20 cellular contexts compared by ENCODE assay signal in genomic region chr7:73702226-73702625, GRCh38. TPM values are rescaled to one million over a fixed set of nuclear protein-coding genes. Genes with fewer than 3 reads are reported as not detected.
DNase-seq lines count a peak whose midpoint lies in the region; ATAC-seq and TF ChIP-seq lines count a peak whose summit lies in the region.
"Had no signal": no experiment of that assay in that cellular context is flagged by ENCODE, and none has a peak within 500 bp of the region (broad histone marks: within the 10 kb centered on the region; RNA-seq: fewer than 3 reads in every experiment).

No MANE protein-coding gene starts in this region.

- H3K4me1 Mint-ChIP-seq in MCF 10A (ENCODE audit: insufficient read depth, unreplicated experiment) (peaks cover 20% of the 10 kb centered on the region), WTC11 (peaks cover 15% of the 10 kb centered on the region)

- H3K4me3 Mint-ChIP-seq in MCF 10A (ENCODE audit: unreplicated experiment): no peak overlapping the region
- H3K4me3 Mint-ChIP-seq in WTC11: no peak overlapping the region
- H3K4me3 Mint-ChIP-seq: activated CD4-positive, alpha-beta T cell treated with anti-CD3 and anti-CD28 coated beads for 36 hours; activated T-cell treated with anti-CD3 and anti-CD28 coated beads, Interleukin-2, amount 50 U/mL, for 4 hours; stimulated activated naive CD8-positive, alpha-beta T cell treated with anti-CD3 and anti-CD28 coated beads, Interleukin-15, Interleukin-2, amounts not matched to agents 100 ng/mL and 50 ng/mL, for 24 hours had no signal

- no peak overlapping the region for H3K4me3 ChIP-seq in breast epithelium
- H3K4me3 ChIP-seq in left lung: no peak overlapping the region
- H3K4me3 ChIP-seq: thoracic aorta, vagina had no signal

- peak overlapping the region; percentile 7 for H3K27ac Mint-ChIP-seq in MCF 10A (ENCODE audit: low read depth, unreplicated experiment)
- peak overlapping the region; percentile 41; the same call in 1 of the 2 replicates for H3K27ac Mint-ChIP-seq in WTC11
- H3K27ac Mint-ChIP-seq: activated CD4-positive, alpha-beta T cell treated with anti-CD3 and anti-CD28 coated beads for 36 hours; stimulated activated naive CD8-positive, alpha-beta T cell treated with anti-CD3 and anti-CD28 coated beads, Interleukin-15, Interleukin-2, amounts not matched to agents 100 ng/mL and 50 ng/mL, for 24 hours had no signal

- DNase-seq in MCF 10A (ENCODE audit: unreplicated experiment) (peak; percentile 20), breast epithelium (ENCODE audit: low spot score in 2 of 2) (no peak), WTC11 (ENCODE audit: low spot score) (no peak), left lung (no peak), DMS53 (lab: John Stamatoyannopoulos, UW) (no peak), DMS 273 (lab: John Stamatoyannopoulos, UW; ENCODE audit: unreplicated experiment) (no peak)
- DNase-seq: activated CD4-positive, alpha-beta T cell treated with anti-CD3 and anti-CD28 coated beads for 36 hours; activated T-cell treated with anti-CD3 and anti-CD28 coated beads, Interleukin-2, amount 50 U/mL, for 4 hours; amniotic stem cell; effector memory CD4-positive, alpha-beta T cell; foreskin melanocyte; Karpas-422; NCI-H446 treated with DMSO at 0.1 percent for 48 hours; T-helper 2 cell had no signal

- H3K9me3 Mint-ChIP-seq in MCF 10A (ENCODE audit: unreplicated experiment) (no peaks in the 10 kb centered on the region), WTC11 (no peaks in the 10 kb centered on the region)
- H3K9me3 Mint-ChIP-seq: activated T-cell treated with anti-CD3 and anti-CD28 coated beads, Interleukin-2, amount 50 U/mL, for 4 hours; stimulated activated naive CD8-positive, alpha-beta T cell treated with anti-CD3 and anti-CD28 coated beads, Interleukin-15, Interleukin-2, amounts not matched to agents 100 ng/mL and 50 ng/mL, for 24 hours had no signal

- intact Hi-C loops in MCF 10A (cut with micrococcal nuclease) (no loop called here), breast epithelium (cut with DNase I; ENCODE audit: low total_unique reads) (no loop called here), left lung (cut with DNase I) (no loop called here)

- H3K27me3 ChIP-seq in breast epithelium: no peaks in the 10 kb centered on the region
- H3K27me3 ChIP-seq in left lung: peaks cover 0 to 43% of the 10 kb centered on the region in 2 donors
- H3K27me3 ChIP-seq: vagina had no signal

- CTCF ChIA-PET in MCF 10A (lab: Yijun Ruan, JAX) (interaction anchor here (0.6 to 2.8 kb wide), 6 partner anchors 9 to 235 kb away, joined by 3 to 14 read pairs (median 4); no protein-coding TSS in a partner anchor), WTC11 (lab: Charles Lee) (interaction anchor here (0.6 to 8.0 kb wide), 10 partner anchors 9 to 96 kb away, joined by 3 to 61 read pairs (median 8); partner anchors contain the start of gene VPS37D)

- no peak overlapping the region for H3K27ac ChIP-seq in breast epithelium
- H3K27ac ChIP-seq in left lung: no peak overlapping the region
- H3K27ac ChIP-seq: thoracic aorta, vagina had no signal

- POLR2A ChIA-PET in MCF 10A (lab: Yijun Ruan, JAX): interaction anchor here (0.6 to 0.9 kb wide), 2 partner anchors 12 to 36 kb away, joined by 3 read pairs; partner anchors contain the start of gene ABHD11
- POLR2A ChIA-PET in WTC11 (lab: Charles Lee): interaction anchor here (0.6 to 1.1 kb wide), 3 partner anchors 10 to 153 kb away, joined by 3 to 5 read pairs (median 3); no protein-coding TSS in a partner anchor

- ATAC-seq in WTC11: no peak
- peak; percentile 2 for ATAC-seq in left lung
- ATAC-seq in HG02763 (IDR thresholded peaks at IDR 0.05; ENCODE audit: unreplicated experiment): no peak
- no peak for ATAC-seq in GM21447 (IDR thresholded peaks at IDR 0.05; ENCODE audit: unreplicated experiment)
- ATAC-seq: activated CD4-positive, alpha-beta T cell treated with anti-CD3 and anti-CD28 coated beads for 36 hours; activated T-cell treated with anti-CD3 and anti-CD28 coated beads, Interleukin-2, amount 50 U/mL, for 4 hours; esophagus mucosa had no signal

- no peaks in the 10 kb centered on the region for H3K27me3 Mint-ChIP-seq in MCF 10A (ENCODE audit: insufficient read depth, unreplicated experiment)
- no peaks in the 10 kb centered on the region for H3K27me3 Mint-ChIP-seq in WTC11 (ENCODE audit: low read depth)
- H3K27me3 Mint-ChIP-seq: activated CD4-positive, alpha-beta T cell treated with anti-CD3 and anti-CD28 coated beads for 36 hours; stimulated activated naive CD8-positive, alpha-beta T cell treated with anti-CD3 and anti-CD28 coated beads, Interleukin-15, Interleukin-2, amounts not matched to agents 100 ng/mL and 50 ng/mL, for 24 hours had no signal

- no peaks in the 10 kb centered on the region for H3K36me3 ChIP-seq in breast epithelium
- H3K36me3 ChIP-seq in left lung: peaks cover 0 to 55% of the 10 kb centered on the region in 2 donors

- TF ChIP-seq CTCF in MCF 10A (IDR thresholded peaks at IDR 0.05; ENCODE audit: unreplicated experiment) (no peak), breast epithelium (IDR thresholded peaks at IDR 0.05) (no peak), WTC11 (IDR thresholded peaks at IDR 0.05) (no peak), left lung (IDR thresholded peaks at IDR 0.05) (no peak)

- H3K9me3 ChIP-seq in breast epithelium: no peaks in the 10 kb centered on the region
- H3K9me3 ChIP-seq in left lung: no peaks in the 10 kb centered on the region
- H3K9me3 ChIP-seq: thoracic aorta, vagina had no signal

- H3K4me1 ChIP-seq in breast epithelium (no peaks in the 10 kb centered on the region), left lung (peaks cover 2 to 9% of the 10 kb centered on the region in 2 donors)

- no TSS peak for BruUV-seq in MCF 10A (replicated peaks; lab: Mats Ljungman, UMichigan)

- TF ChIP-seq POLR2A in breast epithelium (IDR thresholded peaks at IDR 0.05): no peak

- H3K36me3 Mint-ChIP-seq in MCF 10A (ENCODE audit: insufficient read depth, unreplicated experiment) (peaks cover 54% of the 10 kb centered on the region), WTC11 (peaks cover 17% of the 10 kb centered on the region)

TF ChIP-seq in WTC11, 78 proteins besides CTCF, POLR2A, EP300 and RAD21 (continues in another document):
- TF ChIP-seq ZBTB21 (CRISPR knock-in tag; IDR thresholded peaks at IDR 0.05; ENCODE audit: borderline replicate concordance): no peak
- no peak for TF ChIP-seq RELA (CRISPR knock-in tag; IDR thresholded peaks at IDR 0.05; ENCODE audit: borderline replicate concordance)
- no peak for TF ChIP-seq ARID4B (CRISPR knock-in tag; IDR thresholded peaks at IDR 0.05; ENCODE audit: borderline replicate concordance)
- TF ChIP-seq OVOL2 (CRISPR knock-in tag; IDR thresholded peaks at IDR 0.05; ENCODE audit: borderline replicate concordance): no peak
- no peak for TF ChIP-seq GTF2I (CRISPR knock-in tag; conservative IDR thresholded peaks at IDR 0.05)
- no peak for TF ChIP-seq GABPB1 (CRISPR knock-in tag; IDR thresholded peaks at IDR 0.05)

RNA-seq across cellular contexts. Expression of gene STX1A, which starts 17.2 kb away (rescaled TPM):
- total RNA-seq in MCF 10A (2022) (21.9 and 24.2 TPM in 2 replicates), breast epithelium (1 to 10 TPM; 5.9 to 9.5 (median 8.5) TPM), WTC11 (2021) (17.7 to 20.4 TPM (median 18.5 TPM) in 3 replicates), left lung (1 to 10 TPM; 5.4 to 6.9 TPM)

RNA-seq across cellular contexts. Expression of gene BUD23, which starts 18.8 kb away (rescaled TPM):
- total RNA-seq in MCF 10A (2022) (71.5 and 81.9 TPM in 2 replicates), breast epithelium (10 to 100 TPM; 39.5 to 49.8 (median 41.0) TPM), WTC11 (2021) (80.5 to 91.9 TPM (median 84.4 TPM) in 3 replicates), left lung (10 to 100 TPM; 44.6 to 66.3 TPM)

RNA-seq across cellular contexts. Expression of gene DNAJC30, which starts 19.0 kb away (rescaled TPM):
- total RNA-seq in MCF 10A (2022): 11.0 and 11.4 TPM in 2 replicates
- 1 to 10 TPM; 2.9 to 6.9 (median 4.6) TPM for total RNA-seq in breast epithelium
- 6.8 to 7.1 TPM (median 6.8 TPM) in 3 replicates for total RNA-seq in WTC11 (2021)
- 10 to 100 TPM; 10.3 to 10.4 TPM for total RNA-seq in left lung

RNA-seq across cellular contexts. Expression of gene VPS37D, which starts 34.6 kb away (rescaled TPM):
- total RNA-seq in MCF 10A (2022) (0.44 and 1.3 TPM in 2 replicates), breast epithelium (1 to 10 TPM; 3.5 to 5.9 (median 3.8) TPM), WTC11 (2021) (5.7 to 7.5 TPM (median 5.8 TPM) in 3 replicates), left lung (1 to 10 TPM in 1 of 2 donors, under 1 TPM in 1; 0.89 to 2.0 TPM)

RNA-seq across cellular contexts. Expression of gene ABHD11, which starts 36.4 kb away (rescaled TPM):
- total RNA-seq in MCF 10A (2022): 15.3 and 18.9 TPM in 2 replicates
- 10 to 100 TPM; 10.9 to 57.8 (median 36.4) TPM for total RNA-seq in breast epithelium
- total RNA-seq in WTC11 (2021): 23.8 to 27.6 TPM (median 26.5 TPM) in 3 replicates
- total RNA-seq in left lung: 10 to 100 TPM; 35.6 to 36.3 TPM
